Comparison of ENCODE assay signal across 8 cellular contexts in genomic region chr1:21280011-21280471, GRCh38. TPM values are rescaled to one million over a fixed set of nuclear protein-coding genes. Genes with fewer than 3 reads are reported as not detected.
DNase-seq lines count a peak whose midpoint lies in the region; ATAC-seq lines count a peak whose summit lies in the region.

No MANE protein-coding gene starts in this region.

- peaks cover 40% of the 10 kb centered on the region for H3K4me1 Mint-ChIP-seq in activated naive CD8-positive, alpha-beta T cell treated with anti-CD3 and anti-CD28 coated beads, Interleukin-2, amount 10 ng/mL, durations not matched to agents 7 days and 5 days
- peaks cover 44 to 55% of the 10 kb centered on the region in 2 donors for H3K4me1 Mint-ChIP-seq in immature natural killer cell
- peaks cover 56% of the 10 kb centered on the region for H3K4me1 Mint-ChIP-seq in stimulated activated effector memory CD8-positive, alpha-beta T cell treated with anti-CD3 and anti-CD28 coated beads, Interleukin-12 subunit alpha, Interleukin-12 subunit beta, amount 100 ng/mL, for 72 hours

- in situ Hi-C loops in KBM-7 (cut with MboI; ENCODE audit: low pct_unique_long_range_greater_than_20kb, low sequenced_read_pairs), result no loop called here

- H3K27me3 Mint-ChIP-seq in activated naive CD8-positive, alpha-beta T cell treated with anti-CD3 and anti-CD28 coated beads, Interleukin-2, amount 10 ng/mL, durations not matched to agents 7 days and 5 days, result no peaks in the 10 kb centered on the region
- H3K27me3 Mint-ChIP-seq in immature natural killer cell (ENCODE audit: low read depth in 3 of 3), result peaks cover 0 to 15% (median 13%) of the 10 kb centered on the region in 3 donors

- peak overlapping the region; percentile 78 for H3K4me3 Mint-ChIP-seq in activated naive CD8-positive, alpha-beta T cell treated with anti-CD3 and anti-CD28 coated beads, Interleukin-2, amount 10 ng/mL, durations not matched to agents 7 days and 5 days
- peak overlapping the region; percentile 33 to 84 (median 75) for H3K4me3 Mint-ChIP-seq in immature natural killer cell
- peak overlapping the region; percentile 74 for H3K4me3 Mint-ChIP-seq in stimulated activated effector memory CD8-positive, alpha-beta T cell treated with anti-CD3 and anti-CD28 coated beads, Interleukin-12 subunit alpha, Interleukin-12 subunit beta, amount 100 ng/mL, for 72 hours

- peak overlapping the region; percentile 93 for H3K27ac Mint-ChIP-seq in activated naive CD8-positive, alpha-beta T cell treated with anti-CD3 and anti-CD28 coated beads, Interleukin-2, amount 10 ng/mL, durations not matched to agents 7 days and 5 days
- peak overlapping the region in 5 of 6 donors; percentile 40 to 89 (median 73) for H3K27ac Mint-ChIP-seq in immature natural killer cell
- peak overlapping the region; percentile 98 for H3K27ac Mint-ChIP-seq in stimulated activated effector memory CD8-positive, alpha-beta T cell treated with anti-CD3 and anti-CD28 coated beads, Interleukin-12 subunit alpha, Interleukin-12 subunit beta, amount 100 ng/mL, for 72 hours

- no peaks in the 10 kb centered on the region for H3K9me3 Mint-ChIP-seq in activated naive CD8-positive, alpha-beta T cell treated with anti-CD3 and anti-CD28 coated beads, Interleukin-2, amount 10 ng/mL, durations not matched to agents 7 days and 5 days
- peaks cover 0 to 1% (median 0%) of the 10 kb centered on the region in 6 donors for H3K9me3 Mint-ChIP-seq in immature natural killer cell
- H3K9me3 Mint-ChIP-seq in stimulated activated effector memory CD8-positive, alpha-beta T cell treated with anti-CD3 and anti-CD28 coated beads, Interleukin-12 subunit alpha, Interleukin-12 subunit beta, amount 100 ng/mL, for 72 hours, result no peaks in the 10 kb centered on the region

- DNase-seq in KBM-7 (peak; percentile 51), immature natural killer cell (peak; percentile 14 to 35 (median 24)), anterior cingulate cortex (lab: John Stamatoyannopoulos, UW) (no peak)
- DNase-seq in activated naive CD8-positive, alpha-beta T cell treated with anti-CD3 and anti-CD28 coated beads, Interleukin-2, amount 10 ng/mL, durations not matched to agents 7 days and 5 days, result no peak
- peak in 1 of 2 donors; percentile 60 for DNase-seq in stimulated activated effector memory CD8-positive, alpha-beta T cell treated with anti-CD3 and anti-CD28 coated beads, Interleukin-12 subunit alpha, Interleukin-12 subunit beta, amount 100 ng/mL, for 72 hours (ENCODE audit: low spot score in 2 of 2)
- no peak for DNase-seq in stimulated activated naive CD4-positive, alpha-beta T cell treated with Interleukin-2 at 50 U/mL for 16 hours (lab: John Stamatoyannopoulos, UW)
- DNase-seq in stimulated activated CD4-positive, alpha-beta T cell treated with anti-CD3 and anti-CD28 coated beads, Interleukin-4, amount 100 ng/mL, for 24 hours, result no peak

- peaks cover 20% of the 10 kb centered on the region for H3K36me3 Mint-ChIP-seq in activated naive CD8-positive, alpha-beta T cell treated with anti-CD3 and anti-CD28 coated beads, Interleukin-2, amount 10 ng/mL, durations not matched to agents 7 days and 5 days
- peaks cover 4 to 27% (median 24%) of the 10 kb centered on the region in 3 donors for H3K36me3 Mint-ChIP-seq in immature natural killer cell
- peaks cover 89% of the 10 kb centered on the region for H3K36me3 Mint-ChIP-seq in stimulated activated effector memory CD8-positive, alpha-beta T cell treated with anti-CD3 and anti-CD28 coated beads, Interleukin-12 subunit alpha, Interleukin-12 subunit beta, amount 100 ng/mL, for 72 hours

- ATAC-seq in activated naive CD8-positive, alpha-beta T cell treated with anti-CD3 and anti-CD28 coated beads, Interleukin-2, amount 10 ng/mL, durations not matched to agents 7 days and 5 days (ENCODE audit: low read depth), result peak; percentile 81
- peak; percentile 50 for ATAC-seq in stimulated activated effector memory CD8-positive, alpha-beta T cell treated with anti-CD3 and anti-CD28 coated beads, Interleukin-12 subunit alpha, Interleukin-12 subunit beta, amount 100 ng/mL, for 72 hours
- ATAC-seq in GM21360 (IDR thresholded peaks at IDR 0.05; ENCODE audit: unreplicated experiment), result no peak

- POLR2A ChIA-PET in activated naive CD8-positive, alpha-beta T cell treated with anti-CD3 and anti-CD28 coated beads, Interleukin-2, amount 10 ng/mL, durations not matched to agents 7 days and 5 days (lab: Charles Lee), result interaction anchor here (0.9 to 2.5 kb wide), 8 partner anchors 13 to 65 kb away, joined by 3 to 17 read pairs (median 3); no protein-coding TSS in a partner anchor

RNA-seq across cellular contexts. Expression of gene ECE1, which starts 10.2 kb away (rescaled TPM):
- 10 to 100 TPM; 83.2 to 85.5 TPM for total RNA-seq in activated naive CD8-positive, alpha-beta T cell treated with anti-CD3 and anti-CD28 coated beads, Interleukin-2, amount 10 ng/mL, durations not matched to agents 7 days and 5 days
- 10 to 100 TPM in 1 of 3 donors, 1 to 10 TPM in 2; 3.3 to 24.7 (median 4.3) TPM for polyA plus RNA-seq in immature natural killer cell

Comparison
In these comparisons a context has a peak if more than half of its experiments do, and no peak if none do; other contexts are left out.
1. DNase-seq: peak in KBM-7 (single experiment) and immature natural killer cell (3 of 3); none in activated naive CD8-positive, alpha-beta T cell treated with anti-CD3 and anti-CD28 coated beads, Interleukin-2, amount 10 ng/mL, durations not matched to agents 7 days and 5 days (single experiment), stimulated activated naive CD4-positive, alpha-beta T cell treated with Interleukin-2 at 50 U/mL for 16 hours (single experiment), anterior cingulate cortex (0 of 58) and stimulated activated CD4-positive, alpha-beta T cell treated with anti-CD3 and anti-CD28 coated beads, Interleukin-4, amount 100 ng/mL, for 24 hours (single experiment).
2. Peak in every context shown above with its lines, with median percentiles within 50 percentile points of each other: H3K27ac Mint-ChIP-seq and H3K4me3 Mint-ChIP-seq.